Comparison of ENCODE assay signal across 17 cellular contexts in the genomic region with DNA sequence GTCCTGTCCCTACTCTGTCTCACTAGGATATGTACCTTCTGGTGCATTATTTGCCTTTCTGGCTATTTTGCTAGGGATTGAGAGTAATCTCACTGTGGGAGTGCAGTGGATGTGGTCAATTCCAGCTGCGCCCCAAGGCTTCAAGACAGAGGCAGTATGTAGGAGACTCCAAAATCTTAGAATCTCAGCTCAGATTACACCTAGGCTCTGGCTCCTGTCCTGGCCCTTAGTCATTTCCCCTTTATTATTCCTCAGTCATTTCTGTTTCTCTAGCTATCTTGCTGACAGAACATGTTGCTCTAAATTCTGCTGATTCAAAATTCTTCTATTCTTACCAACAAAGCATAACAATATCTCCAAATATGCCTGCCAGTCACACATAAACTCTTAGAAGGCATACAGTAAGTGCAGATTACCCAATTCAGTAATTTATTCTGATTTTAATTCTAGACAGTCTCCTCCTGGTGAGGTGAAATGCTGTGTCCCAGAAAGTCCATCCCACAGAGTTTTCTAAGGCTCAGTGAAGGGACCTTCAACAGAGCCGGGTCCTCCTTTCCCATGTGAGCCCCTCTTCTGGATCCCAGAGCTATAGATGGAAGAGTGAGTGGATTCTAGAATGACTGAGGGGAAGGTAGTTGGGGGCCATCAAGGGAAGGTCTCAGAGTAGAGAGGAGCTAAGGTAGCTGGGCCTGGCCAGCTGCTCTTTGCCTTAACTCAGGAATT. TPM values are rescaled to one million over a fixed set of nuclear protein-coding genes. Genes with fewer than 3 reads are reported as not detected.
"Had no signal": no experiment of that assay in that cellular context is flagged by ENCODE, and none has a peak within 500 bp of the region (broad histone marks: within the 10 kb centered on the region; RNA-seq: fewer than 3 reads in every experiment).

No MANE protein-coding gene starts in this region.

- H3K27ac Mint-ChIP-seq: activated CD8-positive, alpha-beta T cell treated with anti-CD3 and anti-CD28 coated beads for 36 hours; activated naive CD8-positive, alpha-beta T cell had no signal

- FAIRE-seq: endometrium had no signal

- H3K27me3 ChIP-seq: spleen, stomach, testis, upper lobe of left lung had no signal

- H3K4me1 ChIP-seq: spleen, testis, upper lobe of left lung had no signal

- H3K27ac ChIP-seq: spleen, stomach, testis, upper lobe of left lung had no signal

- H3K9me3 ChIP-seq: testis had no signal

- DNase-seq: activated CD4-positive, alpha-beta T cell treated with anti-CD3 and anti-CD28 coated beads for 4 hours; activated CD8-positive, alpha-beta T cell treated with anti-CD3 and anti-CD28 coated beads for 36 hours; activated gamma-delta T cell; activated T-cell treated with anti-CD3 and anti-CD28 coated beads, Interleukin-2, amount 50 U/mL, for 48 hours; islet precursor cell; spleen; stomach; T-helper 2 cell; testis; upper lobe of left lung had no signal

- H3K4me3 Mint-ChIP-seq: activated CD8-positive, alpha-beta T cell treated with anti-CD3 and anti-CD28 coated beads for 36 hours; activated naive CD8-positive, alpha-beta T cell; neural crest cell had no signal

- H3K36me3 Mint-ChIP-seq: activated naive CD8-positive, alpha-beta T cell had no signal

- H3K4me1 Mint-ChIP-seq: neural crest cell had no signal

- H3K4me3 ChIP-seq: spleen, stomach, testis, upper lobe of left lung had no signal

- ATAC-seq: activated CD8-positive, alpha-beta T cell treated with anti-CD3 and anti-CD28 coated beads for 36 hours; left lobe of liver; sciatic nerve had no signal

- H3K36me3 ChIP-seq: spleen, stomach, upper lobe of left lung had no signal

RNA-seq across cellular contexts. Expression of gene GLYATL1, which starts 24.3 kb away (rescaled TPM):
- total RNA-seq: lung microvascular endothelial cell, osteocyte, sciatic nerve, spleen had no signal
- polyA plus RNA-seq: spleen had no signal
